10 cellular contexts compared by ENCODE assay signal in genomic region chr2:84940088-84940470, GRCh38. TPM values are rescaled to one million over a fixed set of nuclear protein-coding genes. Genes with fewer than 3 reads are reported as not detected.
DNase-seq lines count a peak whose midpoint lies in the region; ATAC-seq, FAIRE-seq and TF ChIP-seq lines count a peak whose summit lies in the region.
"Had no signal": no experiment of that assay in that cellular context is flagged by ENCODE, and none has a peak within 500 bp of the region (broad histone marks: within the 10 kb centered on the region; RNA-seq: fewer than 3 reads in every experiment).

No MANE protein-coding gene starts in this region.

- no peaks in the 10 kb centered on the region for H4K20me1 ChIP-seq in H9 (ENCODE audit: control insufficient read depth, insufficient read depth, insufficient read length)
- no peaks in the 10 kb centered on the region for H4K20me1 ChIP-seq in OCI-LY7 (ENCODE audit: insufficient read depth, low read length)

- POLR2A ChIA-PET in OCI-LY7 (lab: Charles Lee), result interaction anchor here (0.5 to 10.8 kb wide), 20 partner anchors 9 to 626 kb away, joined by 3 to 107 read pairs (median 5); partner anchors contain the start of genes KCMF1, MAT2A and TMSB10

- H2AK5ac ChIP-seq in H9 (ENCODE audit: insufficient read length, low read length), result no peak overlapping the region

- H3K4me3 ChIP-seq in OCI-LY7 (ENCODE audit: low read depth, low read length, poor library complexity, severe bottlenecking) (peak overlapping the region; percentile 31), SJCRH30 (no peak overlapping the region)
- H3K4me3 ChIP-seq: lung had no signal

- no peaks in the 10 kb centered on the region for H3K9me2 ChIP-seq in OCI-LY7 (ENCODE audit: insufficient read depth, low read length)

- no peak overlapping the region for H3K9ac ChIP-seq in H9 (ENCODE audit: extremely low read depth, insufficient read length, low read length)

- H3K36me3 ChIP-seq in OCI-LY7 (ENCODE audit: insufficient read depth, low read length) (0 out of 2 replicates have a peak, but pooled peaks cover 4% of the 10 kb centered on the region), SJCRH30 (no peaks in the 10 kb centered on the region)

- H3K79me2 ChIP-seq in H9 (ENCODE audit: insufficient read depth, low read length) (no peaks in the 10 kb centered on the region), OCI-LY7 (ENCODE audit: insufficient read depth, low read depth, low read length) (no peaks in the 10 kb centered on the region)

- H2BK20ac ChIP-seq in H9 (ENCODE audit: low read depth, low read length, poor library complexity, severe bottlenecking), result no peak overlapping the region

- no peaks in the 10 kb centered on the region for H3K23me2 ChIP-seq in H9 (ENCODE audit: insufficient read length, low read depth, low read length, poor library complexity, severe bottlenecking)

- intact Hi-C loops in OCI-LY7 (cut with micrococcal nuclease; ENCODE audit: unreplicated experiment), result no loop called here

- no peak for DNase-seq in H9
- peak; percentile 31 for DNase-seq in OCI-LY7 (ENCODE audit: low spot score)
- DNase-seq in naive B cell, result no peak
- no peak for DNase-seq in GM19239 (ENCODE audit: insufficient read length, low spot score)
- DNase-seq in NCI-H2107 treated with DMSO at 0.1 percent for 48 hours (lab: John Stamatoyannopoulos, UW; ENCODE audit: unreplicated experiment), result no peak
- no peak for DNase-seq in SJCRH30
- DNase-seq in middle frontal gyrus (ENCODE audit: extremely low spot score, low spot score), result no peak

- no peak overlapping the region for H2BK120ac ChIP-seq in H9 (ENCODE audit: low read depth, low read length, poor library complexity, severe bottlenecking)

- no peaks in the 10 kb centered on the region for H3K79me1 ChIP-seq in H9 (ENCODE audit: insufficient read depth, low read depth, low read length, poor library complexity, severe bottlenecking)

- no peak for FAIRE-seq in GM19239 (lab: Jason Lieb, UNC)

- H4K91ac ChIP-seq in H9 (ENCODE audit: insufficient read length, low read depth, low read length), result no peak overlapping the region

- H3K36me3 Mint-ChIP-seq in H9 (ENCODE audit: insufficient read depth in 1 of 3, low read depth in 3 of 3) (no peaks in the 10 kb centered on the region), naive B cell (no peaks in the 10 kb centered on the region)

- no peak for TF ChIP-seq CTCF in H9 (conservative IDR thresholded peaks at IDR 0.05)
- no peak for TF ChIP-seq CTCF in OCI-LY7 (conservative IDR thresholded peaks at IDR 0.05; ENCODE audit: low read length)

- H3K27ac ChIP-seq in H9 (ENCODE audit: insufficient read length, low read depth, low read length) (no peak overlapping the region), OCI-LY7 (ENCODE audit: low read depth, low read length, poor library complexity, severe bottlenecking) (peak overlapping the region; percentile 80), SJCRH30 (no peak overlapping the region)
- H3K27ac ChIP-seq: epithelial cell of prostate had no signal

- CTCF ChIA-PET in OCI-LY7 (lab: Charles Lee; ENCODE audit: unreplicated experiment), result interaction anchor here (1.6 to 2.3 kb wide), 2 partner anchors 14 to 51 kb away, joined by 4 to 11 read pairs; no protein-coding TSS in a partner anchor

- H3K27me3 Mint-ChIP-seq in H9 (ENCODE audit: low read depth) (no peaks in the 10 kb centered on the region; the same call in 1 of the 2 replicates), naive B cell (no peaks in the 10 kb centered on the region)

- H3K9me3 ChIP-seq in H9 (ENCODE audit: control insufficient read depth, low read depth, low read length), result no peaks in the 10 kb centered on the region
- no peaks in the 10 kb centered on the region for H3K9me3 ChIP-seq in OCI-LY7 (ENCODE audit: low read length)
- H3K9me3 ChIP-seq in SJCRH30 (replicated peaks), result no peaks in the 10 kb centered on the region

- BruUV-seq in OCI-LY7 (replicated peaks; lab: Mats Ljungman, UMichigan), result TSS peak; percentile 80

- no peak overlapping the region for H3K23ac ChIP-seq in H9 (ENCODE audit: insufficient read length, low read depth, low read length)

- no peak overlapping the region for H2BK12ac ChIP-seq in H9 (ENCODE audit: insufficient read length, low read depth, low read length)

- no peak overlapping the region for H4K5ac ChIP-seq in H9 (ENCODE audit: insufficient read length, low read depth, low read length)

- H3K14ac ChIP-seq in H9 (ENCODE audit: insufficient read depth, low read length), result no peak overlapping the region; the same call in 1 of the 2 replicates

- H3K9me3 Mint-ChIP-seq in H9, result no peaks in the 10 kb centered on the region
- no peaks in the 10 kb centered on the region for H3K9me3 Mint-ChIP-seq in naive B cell

- H3K27me3 ChIP-seq in H9 (ENCODE audit: insufficient read depth, low read length), result no peaks in the 10 kb centered on the region
- H3K27me3 ChIP-seq in SJCRH30, result peaks cover 4% of the 10 kb centered on the region; the same call in 1 of the 2 replicates

- H3K4me1 ChIP-seq in H9 (ENCODE audit: insufficient read depth, low read length) (peaks cover 7% of the 10 kb centered on the region; the same call in 1 of the 2 replicates), OCI-LY7 (ENCODE audit: insufficient read depth, low read length, poor library complexity, severe bottlenecking) (peaks cover 54% of the 10 kb centered on the region), SJCRH30 (no peaks in the 10 kb centered on the region)

- no CpG with 5 or more reads among the region's 3 CpGs for WGBS in H9 (ENCODE audit: extremely low coverage, insufficient read length, low lambda C conversion rate)

- H3K4me2 ChIP-seq in H9 (ENCODE audit: insufficient read depth, insufficient read length, low read length) (no peak overlapping the region), OCI-LY7 (ENCODE audit: low read length) (peak overlapping the region; percentile 60)

- no peak overlapping the region for H3K4me3 Mint-ChIP-seq in H9
- H3K4me3 Mint-ChIP-seq in naive B cell, result peak overlapping the region; percentile 70 to 93 (median 84)

- H3T11ph ChIP-seq in H9 (ENCODE audit: low read length), result no peak overlapping the region

- no peak overlapping the region for H4K8ac ChIP-seq in H9 (replicated peaks; ENCODE audit: insufficient read length, low read depth, low read length)

- H3K4ac ChIP-seq in H9 (ENCODE audit: low read depth, low read length), result no peak overlapping the region

- no peak overlapping the region for H2BK5ac ChIP-seq in H9 (ENCODE audit: insufficient read length, low read length)

- H2BK15ac ChIP-seq in H9 (ENCODE audit: low read depth, low read length), result no peak overlapping the region

- H3K4me1 Mint-ChIP-seq in H9 (peaks cover 22 to 34% of the 10 kb centered on the region in 2 experiments), naive B cell (peaks cover 33 to 72% (median 43%) of the 10 kb centered on the region in 3 donors)

- ATAC-seq in GM18511 (IDR thresholded peaks at IDR 0.05; ENCODE audit: unreplicated experiment) (peak; percentile 16), naive B cell (ENCODE audit: low read depth in 2 of 2) (no peak)

- no peak overlapping the region for H2AFZ ChIP-seq in H9 (ENCODE audit: low read length)
- peak overlapping the region; percentile 61 for H2AFZ ChIP-seq in OCI-LY7 (ENCODE audit: low read length)

- peak overlapping the region; percentile 51 to 74 (median 60); a peak in 3 of 7 replicates for H3K27ac Mint-ChIP-seq in H9
- H3K27ac Mint-ChIP-seq in naive B cell, result peak overlapping the region; percentile 99 to 100 (median 99)

- H3K56ac ChIP-seq in H9 (ENCODE audit: insufficient read length, low read depth, low read length), result no peak overlapping the region

- H3K18ac ChIP-seq in H9 (ENCODE audit: insufficient read length, low read depth, low read length), result peak overlapping the region; percentile 59

RNA-seq across cellular contexts. Expression of gene KCMF1, which starts 30.9 kb away (rescaled TPM):
- total RNA-seq in H9 (2021) (110 and 113 TPM in 2 replicates), OCI-LY7 (2022) (95.1 and 108 TPM in 2 replicates)
- total RNA-seq in OCI-LY7 (2014; rRNA removed; shearing (Covaris generic)), result 42.2 and 63.0 TPM in 2 replicates
- polyA plus RNA-seq in naive B cell (ENCODE audit: low read depth in 6 of 6), result 10 to 100 TPM; 19.3 to 41.3 (median 25.9) TPM
- total RNA-seq in SJCRH30 (2014; rRNA removed; shearing (Covaris generic)), result 75.8 and 93.0 TPM in 2 replicates

RNA-seq across cellular contexts. Expression of gene TMSB10, which starts 34.6 kb away (rescaled TPM):
- 755 and 770 TPM in 2 replicates for total RNA-seq in H9 (2021)
- 1,901 and 3,039 TPM in 2 replicates for total RNA-seq in OCI-LY7 (2014; rRNA removed; shearing (Covaris generic))
- 869 and 903 TPM in 2 replicates for total RNA-seq in OCI-LY7 (2022)
- polyA plus RNA-seq in naive B cell (ENCODE audit: low read depth in 6 of 6), result 1,000 to 10,000 TPM; 5,825 to 8,742 (median 6,750) TPM
- total RNA-seq in SJCRH30 (2014; rRNA removed; shearing (Covaris generic)), result 2,317 and 2,398 TPM in 2 replicates

RNA-seq across cellular contexts. Expression of gene TRABD2A, which starts 59.2 kb away (rescaled TPM):
- 1.4 and 1.7 TPM in 2 replicates for total RNA-seq in H9 (2021)
- 0.49 and 1.9 TPM in 2 replicates for total RNA-seq in OCI-LY7 (2014; rRNA removed; shearing (Covaris generic))
- 1.6 and 1.8 TPM in 2 replicates for total RNA-seq in OCI-LY7 (2022)
- polyA plus RNA-seq in naive B cell (ENCODE audit: low read depth in 6 of 6), result 10 to 100 TPM in 3 of 6 donors, 1 to 10 TPM in 3; 6.5 to 12.3 (median 9.4) TPM
- total RNA-seq in SJCRH30 (2014; rRNA removed; shearing (Covaris generic)), result 0.86 and 1.4 TPM in 2 replicates

Comparison
In these comparisons a context has a peak if more than half of its experiments do, and no peak if none do; other contexts are left out.
1. H3K4me3 Mint-ChIP-seq: peak in naive B cell (8 of 8); none in H9 (0 of 2).